ENCODE assay signal across 8 cellular contexts in genomic region chr7:36487756-36488336, GRCh38.
DNase-seq lines count a peak whose midpoint lies in the region; ATAC-seq and TF ChIP-seq lines count a peak whose summit lies in the region.

No MANE protein-coding gene starts in this region.

- no peak overlapping the region for H3K27ac Mint-ChIP-seq in activated naive CD8-positive, alpha-beta T cell treated with anti-CD3 and anti-CD28 coated beads, Interleukin-2, amount 10 ng/mL, durations not matched to agents 7 days and 5 days
- no peak overlapping the region for H3K27ac Mint-ChIP-seq in stimulated activated effector memory CD8-positive, alpha-beta T cell treated with anti-CD3 and anti-CD28 coated beads, Interleukin-12 subunit alpha, Interleukin-12 subunit beta, amount 100 ng/mL, for 72 hours

- no peak overlapping the region for H3K27ac ChIP-seq in hepatocyte

- H3K4me2 ChIP-seq in hepatocyte = no peak overlapping the region

- H3K9me3 ChIP-seq in hepatocyte (ENCODE audit: low read depth) = no peaks in the 10 kb centered on the region

- no peak overlapping the region for H3K4me3 Mint-ChIP-seq in activated naive CD8-positive, alpha-beta T cell treated with anti-CD3 and anti-CD28 coated beads, Interleukin-2, amount 10 ng/mL, durations not matched to agents 7 days and 5 days
- H3K4me3 Mint-ChIP-seq in stimulated activated effector memory CD8-positive, alpha-beta T cell treated with anti-CD3 and anti-CD28 coated beads, Interleukin-12 subunit alpha, Interleukin-12 subunit beta, amount 100 ng/mL, for 72 hours = no peak overlapping the region

- H3K4me3 ChIP-seq in hepatocyte = no peak overlapping the region

- no peaks in the 10 kb centered on the region for H3K27me3 Mint-ChIP-seq in activated naive CD8-positive, alpha-beta T cell treated with anti-CD3 and anti-CD28 coated beads, Interleukin-2, amount 10 ng/mL, durations not matched to agents 7 days and 5 days

- no peaks in the 10 kb centered on the region for H3K36me3 ChIP-seq in hepatocyte (replicated peaks; ENCODE audit: insufficient read depth, low read depth)

- no peak overlapping the region for H2AFZ ChIP-seq in hepatocyte

- H3K36me3 Mint-ChIP-seq in activated naive CD8-positive, alpha-beta T cell treated with anti-CD3 and anti-CD28 coated beads, Interleukin-2, amount 10 ng/mL, durations not matched to agents 7 days and 5 days = no peaks in the 10 kb centered on the region
- H3K36me3 Mint-ChIP-seq in stimulated activated effector memory CD8-positive, alpha-beta T cell treated with anti-CD3 and anti-CD28 coated beads, Interleukin-12 subunit alpha, Interleukin-12 subunit beta, amount 100 ng/mL, for 72 hours = no peaks in the 10 kb centered on the region

- no peaks in the 10 kb centered on the region for H3K9me2 ChIP-seq in hepatocyte (replicated peaks; ENCODE audit: insufficient read depth)

- H4K20me1 ChIP-seq in hepatocyte (ENCODE audit: insufficient read depth, poor library complexity, severe bottlenecking) = no peaks in the 10 kb centered on the region

- ATAC-seq in HG03442 (IDR thresholded peaks at IDR 0.05; ENCODE audit: unreplicated experiment) (peak; percentile 53), GM21528 (IDR thresholded peaks at IDR 0.05; ENCODE audit: low FRiP score, unreplicated experiment) (no peak)
- peak; percentile 58 for ATAC-seq in activated naive CD8-positive, alpha-beta T cell treated with anti-CD3 and anti-CD28 coated beads, Interleukin-2, amount 10 ng/mL, durations not matched to agents 7 days and 5 days (ENCODE audit: low read depth)
- peak; percentile 57 for ATAC-seq in stimulated activated effector memory CD8-positive, alpha-beta T cell treated with anti-CD3 and anti-CD28 coated beads, Interleukin-12 subunit alpha, Interleukin-12 subunit beta, amount 100 ng/mL, for 72 hours

- H3K9me3 Mint-ChIP-seq in activated naive CD8-positive, alpha-beta T cell treated with anti-CD3 and anti-CD28 coated beads, Interleukin-2, amount 10 ng/mL, durations not matched to agents 7 days and 5 days = no peaks in the 10 kb centered on the region
- no peaks in the 10 kb centered on the region for H3K9me3 Mint-ChIP-seq in stimulated activated effector memory CD8-positive, alpha-beta T cell treated with anti-CD3 and anti-CD28 coated beads, Interleukin-12 subunit alpha, Interleukin-12 subunit beta, amount 100 ng/mL, for 72 hours

- peak; percentile 94 for TF ChIP-seq CTCF in hepatocyte (IDR thresholded peaks at IDR 0.05; ENCODE audit: poor library complexity)

- WGBS in hepatocyte (ENCODE audit: low lambda C conversion rate, missing lambda C conversion rate) = 39% methylated on average over 4 of the region's 4 CpGs

- H3K27me3 ChIP-seq in hepatocyte = no peaks in the 10 kb centered on the region

- peak; percentile 72 for DNase-seq in DMS114 treated with DMSO at 0.1 percent for 48 hours (lab: John Stamatoyannopoulos, UW; ENCODE audit: unreplicated experiment)
- peak; percentile 57 for DNase-seq in NCI-H748 treated with DMSO at 0.1 percent for 48 hours (lab: John Stamatoyannopoulos, UW)
- no peak for DNase-seq in activated naive CD8-positive, alpha-beta T cell treated with anti-CD3 and anti-CD28 coated beads, Interleukin-2, amount 10 ng/mL, durations not matched to agents 7 days and 5 days
- peak; percentile 69 for DNase-seq in hepatocyte (ENCODE audit: low spot score)
- no peak for DNase-seq in stimulated activated effector memory CD8-positive, alpha-beta T cell treated with anti-CD3 and anti-CD28 coated beads, Interleukin-12 subunit alpha, Interleukin-12 subunit beta, amount 100 ng/mL, for 72 hours (ENCODE audit: low spot score in 2 of 2)
- DNase-seq in T-helper 9 cell = no peak

- H3K4me1 ChIP-seq in hepatocyte (ENCODE audit: insufficient read depth) = peaks cover 7% of the 10 kb centered on the region

- POLR2A ChIA-PET in activated naive CD8-positive, alpha-beta T cell treated with anti-CD3 and anti-CD28 coated beads, Interleukin-2, amount 10 ng/mL, durations not matched to agents 7 days and 5 days (lab: Charles Lee) = interaction anchor here (0.6 kb wide), 1 partner anchor 232 kb away, joined by 4 read pairs; no protein-coding TSS in a partner anchor

- H3K79me2 ChIP-seq in hepatocyte = no peaks in the 10 kb centered on the region

- peaks cover 2% of the 10 kb centered on the region for H3K4me1 Mint-ChIP-seq in activated naive CD8-positive, alpha-beta T cell treated with anti-CD3 and anti-CD28 coated beads, Interleukin-2, amount 10 ng/mL, durations not matched to agents 7 days and 5 days
- H3K4me1 Mint-ChIP-seq in stimulated activated effector memory CD8-positive, alpha-beta T cell treated with anti-CD3 and anti-CD28 coated beads, Interleukin-12 subunit alpha, Interleukin-12 subunit beta, amount 100 ng/mL, for 72 hours = no peaks in the 10 kb centered on the region

Comparison
In these comparisons a context has a peak if more than half of its experiments do, and no peak if none do; other contexts are left out.
1. DNase-seq: peak in DMS114 treated with DMSO at 0.1 percent for 48 hours (single experiment), NCI-H748 treated with DMSO at 0.1 percent for 48 hours (single experiment) and hepatocyte (single experiment); none in activated naive CD8-positive, alpha-beta T cell treated with anti-CD3 and anti-CD28 coated beads, Interleukin-2, amount 10 ng/mL, durations not matched to agents 7 days and 5 days (single experiment), stimulated activated effector memory CD8-positive, alpha-beta T cell treated with anti-CD3 and anti-CD28 coated beads, Interleukin-12 subunit alpha, Interleukin-12 subunit beta, amount 100 ng/mL, for 72 hours (0 of 2) and T-helper 9 cell (single experiment).